Comparison of ENCODE assay signal across 26 cellular contexts in the genomic region with DNA sequence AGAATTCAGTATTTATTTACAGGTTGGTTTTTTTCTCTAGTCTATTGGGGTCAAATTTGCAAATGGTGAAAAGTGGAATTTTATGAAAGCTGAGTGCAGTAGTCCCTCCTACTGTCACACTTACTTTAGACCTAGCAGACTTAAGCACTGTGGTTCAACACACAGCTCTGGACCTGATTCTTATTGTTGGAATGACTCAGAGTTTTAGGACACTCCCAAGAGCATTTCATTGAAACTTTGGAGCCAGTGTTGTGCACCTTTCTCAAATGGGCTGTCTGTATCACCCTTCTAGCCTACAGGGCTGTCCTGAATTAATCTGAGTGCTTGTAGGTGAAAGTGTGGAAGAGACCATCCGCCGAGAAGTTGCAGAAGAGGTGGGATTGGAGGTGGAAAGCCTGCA. TPM values are rescaled to one million over a fixed set of nuclear protein-coding genes. Genes with fewer than 3 reads are reported as not detected.
DNase-seq lines count a peak whose midpoint lies in the region; ATAC-seq, FAIRE-seq and TF ChIP-seq lines count a peak whose summit lies in the region.
"Had no signal": no experiment of that assay in that cellular context is flagged by ENCODE, and none has a peak within 500 bp of the region (broad histone marks: within the 10 kb centered on the region; RNA-seq: fewer than 3 reads in every experiment).

No MANE protein-coding gene starts in this region.

- H3K4me2 ChIP-seq in GM23248 (ENCODE audit: unreplicated experiment) (no peak overlapping the region), K562 (ENCODE audit: insufficient read depth, low read length) (no peak overlapping the region)

- peaks cover under 1% of the 10 kb centered on the region; the same call in 1 of the 2 replicates for H3K4me1 ChIP-seq in GM23248 (ENCODE audit: insufficient read depth)
- H3K4me1 ChIP-seq in K562 (replicated peaks in 1 of 2; ENCODE audit: control insufficient read depth in 2 of 2, insufficient read depth in 2 of 2, low read length in 2 of 2): no peaks in the 10 kb centered on the region
- H3K4me1 ChIP-seq: Peyer's patch had no signal

- H3K27me3 ChIP-seq in GM23248 (replicated peaks; ENCODE audit: insufficient read depth) (no peaks in the 10 kb centered on the region), K562 (ENCODE audit: control insufficient read depth in 2 of 2, insufficient read depth in 2 of 2, low read length in 2 of 2) (no peaks in the 10 kb centered on the region)
- H3K27me3 ChIP-seq: MG63, Peyer's patch had no signal

- peaks cover 14% of the 10 kb centered on the region; the same call in 1 of the 2 replicates for H3F3A ChIP-seq in GM23248 (ENCODE audit: insufficient read depth)

- peak; percentile 87 for FAIRE-seq in H54 (lab: Jason Lieb, UNC)
- no peak for FAIRE-seq in K562 (lab: Jason Lieb, UNC)
- FAIRE-seq: GM12878 had no signal

- TF ChIP-seq CTCF in K562 (IDR thresholded peaks at IDR 0.05 in 2 of 3, conservative IDR thresholded peaks at IDR 0.05 in 1 of 3; ENCODE audit: insufficient read depth in 2 of 3, low read depth in 1 of 3, low read length in 3 of 3): no peak
- no peak for TF ChIP-seq CTCF in fibroblast of mammary gland (conservative IDR thresholded peaks at IDR 0.05; ENCODE audit: control insufficient read depth, insufficient read depth, low read depth, low read length)

- BruUV-seq in K562 (replicated peaks; lab: Mats Ljungman, UMichigan): no TSS peak

- no peaks in the 10 kb centered on the region for H3K9me2 ChIP-seq in GM23248 (ENCODE audit: insufficient read depth)

- H3K27ac ChIP-seq in GM23248 (no peak overlapping the region), K562 (ENCODE audit: extremely low read depth, low read depth, low read length) (no peak overlapping the region)
- H3K27ac ChIP-seq: C4-2B, Peyer's patch had no signal

- intact Hi-C loops in K562 (cut with micrococcal nuclease): no loop called here
- intact Hi-C loops in sciatic nerve (cut with DNase I): no loop called here

- H3K79me2 ChIP-seq in GM23248 (ENCODE audit: insufficient read depth): no peaks in the 10 kb centered on the region
- H3K79me2 ChIP-seq in K562 (ENCODE audit: control insufficient read depth, insufficient read depth, low read length): no peaks in the 10 kb centered on the region

- H3K9me3 ChIP-seq in GM23248 (ENCODE audit: low read depth) (no peaks in the 10 kb centered on the region), K562 (replicated peaks; ENCODE audit: control insufficient read depth, insufficient read depth, low read depth, low read length) (no peaks in the 10 kb centered on the region)
- H3K9me3 ChIP-seq: Caco-2, MG63, Peyer's patch had no signal

- H3K9ac ChIP-seq in GM23248 (no peak overlapping the region), K562 (ENCODE audit: insufficient read depth in 1 of 2, low read depth in 2 of 2, low read length in 2 of 2) (no peak overlapping the region)

- TF ChIP-seq POLR2A in H54 (IDR thresholded peaks at IDR 0.05; ENCODE audit: low read depth, low read length) (no peak), K562 (conservative IDR thresholded peaks at IDR 0.05) (no peak)

- in situ Hi-C loops in GM23248 (cut with MboI): no loop called here
- in situ Hi-C loops in K562 (cut with MboI): no loop called here

- POLR2A ChIA-PET in K562 (lab: Yijun Ruan, JAX): interaction anchor here (1.1 to 2.6 kb wide), 3 partner anchors 8 to 15 kb away, joined by 3 to 8 read pairs (median 6); a partner anchor contains a TSS

- peak; percentile 9 for DNase-seq in GM23248
- no peak for DNase-seq in H54 (ENCODE audit: insufficient read length, low spot score)
- DNase-seq in K562 (ENCODE audit: extremely low read depth in 1 of 4, low spot score in 3 of 4): no peak
- peak; percentile 22 for DNase-seq in fibroblast of mammary gland (ENCODE audit: low read depth)
- no peak for DNase-seq in sciatic nerve (ENCODE audit: low spot score)
- DNase-seq in ecto neural progenitor cell (ENCODE audit: low spot score): no peak
- DNase-seq: Caco-2; CD8-positive, alpha-beta T cell; DMS79; EL; GDM1; GOT3; HCEC 1CT; KBM-7; NCI-H1105 treated with DMSO at 0.1 percent for 48 hours; NCI-H146; NCI-H1930; NCI-H446 treated with DMSO at 0.1 percent for 48 hours; NCI-H526; NCI-H82; Peyer's patch; SHP77 treated with DMSO at 0.1 percent for 48 hours had no signal

- WGBS in GM23248 (ENCODE audit: low coverage in 1 of 2, low lambda C conversion rate in 2 of 2, missing lambda C conversion rate in 2 of 2), 2 experiments: 96 to 100% methylated on average over 2 of the region's 2 CpGs
- 95% methylated on average over 2 of the region's 2 CpGs for WGBS in K562 (ENCODE audit: insufficient coverage, low coverage, missing lambda C conversion rate)

- H4K20me1 ChIP-seq in GM23248 (ENCODE audit: insufficient read depth) (no peaks in the 10 kb centered on the region), K562 (replicated peaks; ENCODE audit: control insufficient read depth, insufficient read depth, low read length) (no peaks in the 10 kb centered on the region)

- H3K36me3 ChIP-seq in GM23248 (ENCODE audit: low read depth) (peaks cover 21% of the 10 kb centered on the region), K562 (ENCODE audit: control insufficient read depth, insufficient read depth, low read length) (peaks cover 59% of the 10 kb centered on the region)

- CTCF ChIA-PET in K562 (lab: Yijun Ruan, JAX; ENCODE audit: low intra/inter-chr PET ratio): no interaction called here

- H2AFZ ChIP-seq in GM23248 (no peak overlapping the region), K562 (ENCODE audit: low read depth, low read length) (no peak overlapping the region)

- TF ChIP-seq EP300 in K562 (IDR thresholded peaks at IDR 0.05; ENCODE audit: low read length): no peak

- ATAC-seq in K562: peak; percentile 41; the same call in 2 of the 3 replicates
- no peak for ATAC-seq in sciatic nerve
- ATAC-seq in GM18870 (IDR thresholded peaks at IDR 0.05; ENCODE audit: unreplicated experiment): no peak
- ATAC-seq: CD8-positive, alpha-beta T cell; GM12878 had no signal

- no peak for TF ChIP-seq RAD21 in K562 (CRISPR knock-in tag; conservative IDR thresholded peaks at IDR 0.05 in 1 of 2, IDR thresholded peaks at IDR 0.05 in 1 of 2)

- no peaks in the 10 kb centered on the region for H3K9me1 ChIP-seq in K562 (ENCODE audit: control insufficient read depth, insufficient read depth, low read length)

- no peak overlapping the region for H3K4me3 ChIP-seq in GM23248
- H3K4me3 ChIP-seq in K562: no peak overlapping the region
- H3K4me3 ChIP-seq in fibroblast of mammary gland (ENCODE audit: control insufficient read depth, low read depth, low read length): no peak overlapping the region
- H3K4me3 ChIP-seq: GM12878, MG63, Peyer's patch had no signal

RNA-seq across cellular contexts. Expression of a gene that starts 16.1 kb away (rescaled TPM):
- total RNA-seq in GM23248 (2014; rRNA removed; shearing (Covaris generic)): 0.51 and 1.7 TPM in 2 replicates
- polyA plus RNA-seq in GM23248 (2016; fragmentation: Nextera tagmentation; extraction: Ambion mirVana): 1.2 and 1.4 TPM in 2 replicates
- 11.2 and 18.1 TPM in 2 replicates for total RNA-seq in K562 (2011; cell fraction: chromatin; rRNA removed; ENCODE audit: low replicate concordance)
- 6.3 and 7.5 TPM in 2 replicates for total RNA-seq in K562 (2011; cell fraction: nucleolus; rRNA removed)
- total RNA-seq in K562 (2011; cell fraction: nucleoplasm; rRNA removed): 12.2 and 23.7 TPM in 2 replicates
- 3.9 and 5.6 TPM in 2 replicates for total RNA-seq in K562 (2014; rRNA removed)
- total RNA-seq in K562 (2014; rRNA removed; fragmentation: Illumina TruSeq; extraction: Trizol): 7.1 and 7.6 TPM in 2 replicates
- 3.5 and 5.6 TPM in 2 replicates for total RNA-seq in K562 (2015; rRNA removed; fragmentation: Illumina TruSeq; extraction: Trizol)
- total RNA-seq in K562 (2021): 3.4 and 4.7 TPM in 2 replicates
- 10.5 and 11.1 TPM in 2 replicates for polyA plus RNA-seq in K562 (2011; rRNA removed)
- polyA plus RNA-seq in K562 (2011; cell fraction: cytosol; rRNA removed): 2.8 and 6.0 TPM in 2 replicates
- 8.4 and 12.4 TPM in 2 replicates for polyA plus RNA-seq in K562 (2011; cell fraction: nucleus; rRNA removed)
- polyA plus RNA-seq in K562 (2012): 4.4 and 7.8 TPM in 2 replicates
- polyA plus RNA-seq in K562 (2014; fragmentation: Illumina TruSeq; extraction: Trizol): 5.0 and 5.6 TPM in 2 replicates
- polyA plus RNA-seq in K562 (2014; fragmentation: Nextera tagmentation; extraction: Ambion mirVana): 1 to 10 TPM; 5.2 to 7.1 TPM
- polyA plus RNA-seq in K562 (2014; rRNA removed): 4.7 and 10.9 TPM in 2 replicates
- polyA minus RNA-seq in K562 (2011; rRNA and poly(A)+ RNA removed): 5.1 and 5.3 TPM in 2 replicates
- 2.7 and 3.0 TPM in 2 replicates for polyA minus RNA-seq in K562 (2011; cell fraction: cytosol; rRNA and poly(A)+ RNA removed)
- polyA minus RNA-seq in K562 (2011; cell fraction: nucleus; rRNA and poly(A)+ RNA removed): 3.4 and 5.1 TPM in 2 replicates
- total RNA-seq in sciatic nerve: 2.2 TPM

RNA-seq across cellular contexts. Expression of a gene that starts 29.7 kb away (rescaled TPM):
- 387 and 419 TPM in 2 replicates for total RNA-seq in GM23248 (2014; rRNA removed; shearing (Covaris generic))
- polyA plus RNA-seq in GM23248 (2016; fragmentation: Nextera tagmentation; extraction: Ambion mirVana): 360 and 363 TPM in 2 replicates
- 99.2 and 293 TPM in 2 replicates for total RNA-seq in K562 (2011; cell fraction: chromatin; rRNA removed; ENCODE audit: low replicate concordance)
- total RNA-seq in K562 (2011; cell fraction: nucleolus; rRNA removed): 97.4 and 123 TPM in 2 replicates
- 210 and 247 TPM in 2 replicates for total RNA-seq in K562 (2011; cell fraction: nucleoplasm; rRNA removed)
- total RNA-seq in K562 (2014; rRNA removed): 20.2 and 23.4 TPM in 2 replicates
- total RNA-seq in K562 (2014; rRNA removed; fragmentation: Illumina TruSeq; extraction: Trizol): 39.5 and 41.2 TPM in 2 replicates
- 28.5 and 31.9 TPM in 2 replicates for total RNA-seq in K562 (2015; rRNA removed; fragmentation: Illumina TruSeq; extraction: Trizol)
- 23.9 and 27.2 TPM in 2 replicates for total RNA-seq in K562 (2021)
- polyA plus RNA-seq in K562 (2011; rRNA removed): 149 and 177 TPM in 2 replicates
- polyA plus RNA-seq in K562 (2011; cell fraction: cytosol; rRNA removed): 21.1 and 78.8 TPM in 2 replicates
- 36.0 and 74.0 TPM in 2 replicates for polyA plus RNA-seq in K562 (2011; cell fraction: nucleus; rRNA removed)
- polyA plus RNA-seq in K562 (2012): 43.9 and 45.3 TPM in 2 replicates
- 24.6 and 30.3 TPM in 2 replicates for polyA plus RNA-seq in K562 (2014; fragmentation: Illumina TruSeq; extraction: Trizol)
- 10 to 100 TPM; 21.0 to 28.6 TPM for polyA plus RNA-seq in K562 (2014; fragmentation: Nextera tagmentation; extraction: Ambion mirVana)
- polyA plus RNA-seq in K562 (2014; rRNA removed): 20.2 and 23.1 TPM in 2 replicates
- polyA minus RNA-seq in K562 (2011; rRNA and poly(A)+ RNA removed): 153 and 215 TPM in 2 replicates
- 47.5 and 48.9 TPM in 2 replicates for polyA minus RNA-seq in K562 (2011; cell fraction: cytosol; rRNA and poly(A)+ RNA removed)
- polyA minus RNA-seq in K562 (2011; cell fraction: nucleus; rRNA and poly(A)+ RNA removed): 39.4 and 94.5 TPM in 2 replicates
- 51.8 TPM for total RNA-seq in sciatic nerve

RNA-seq across cellular contexts. Expression of a gene that starts 41.5 kb away (rescaled TPM):
- 20.2 and 21.3 TPM in 2 replicates for total RNA-seq in GM23248 (2014; rRNA removed; shearing (Covaris generic))
- polyA plus RNA-seq in GM23248 (2016; fragmentation: Nextera tagmentation; extraction: Ambion mirVana) (36.0 and 37.3 TPM in 2 replicates), K562 (2011; rRNA removed) (63.0 and 79.9 TPM in 2 replicates), K562 (2014; fragmentation: Illumina TruSeq; extraction: Trizol) (51.0 and 59.4 TPM in 2 replicates), K562 (2014; fragmentation: Nextera tagmentation; extraction: Ambion mirVana) (10 to 100 TPM; 33.5 to 75.3 TPM), K562 (2014; rRNA removed) (52.6 and 53.2 TPM in 2 replicates)
- total RNA-seq in K562 (2011; cell fraction: chromatin; rRNA removed; ENCODE audit: low replicate concordance): 52.4 and 77.2 TPM in 2 replicates
- total RNA-seq in K562 (2011; cell fraction: nucleolus; rRNA removed): 34.7 and 34.9 TPM in 2 replicates
- total RNA-seq in K562 (2011; cell fraction: nucleoplasm; rRNA removed): 43.2 and 55.2 TPM in 2 replicates
- total RNA-seq in K562 (2014; rRNA removed) (43.1 and 52.8 TPM in 2 replicates), K562 (2014; rRNA removed; fragmentation: Illumina TruSeq; extraction: Trizol) (51.2 and 60.1 TPM in 2 replicates), K562 (2015; rRNA removed; fragmentation: Illumina TruSeq; extraction: Trizol) (53.9 and 57.2 TPM in 2 replicates), K562 (2021) (44.9 and 48.8 TPM in 2 replicates), sciatic nerve (24.7 TPM)
- polyA plus RNA-seq in K562 (2011; cell fraction: cytosol; rRNA removed): 35.8 and 44.3 TPM in 2 replicates
- polyA plus RNA-seq in K562 (2011; cell fraction: nucleus; rRNA removed): 38.9 and 42.5 TPM in 2 replicates
- polyA plus RNA-seq in K562 (2012): 32.6 and 42.6 TPM in 2 replicates
- polyA minus RNA-seq in K562 (2011; rRNA and poly(A)+ RNA removed): 67.4 and 78.0 TPM in 2 replicates
- 22.3 and 34.4 TPM in 2 replicates for polyA minus RNA-seq in K562 (2011; cell fraction: cytosol; rRNA and poly(A)+ RNA removed)
- polyA minus RNA-seq in K562 (2011; cell fraction: nucleus; rRNA and poly(A)+ RNA removed): 32.2 and 57.6 TPM in 2 replicates

RNA-seq across cellular contexts. Expression of a gene that starts 41.6 kb away (rescaled TPM):
- total RNA-seq in GM23248 (2014; rRNA removed; shearing (Covaris generic)): 23.3 and 26.7 TPM in 2 replicates
- 7.1 and 7.4 TPM in 2 replicates for polyA plus RNA-seq in GM23248 (2016; fragmentation: Nextera tagmentation; extraction: Ambion mirVana)
- total RNA-seq in K562 (2011; cell fraction: chromatin; rRNA removed; ENCODE audit: low replicate concordance): 7.2 and 16.9 TPM in 2 replicates
- total RNA-seq in K562 (2011; cell fraction: nucleolus; rRNA removed): 4.2 and 5.0 TPM in 2 replicates
- total RNA-seq in K562 (2011; cell fraction: nucleoplasm; rRNA removed): 7.0 and 8.5 TPM in 2 replicates
- total RNA-seq in K562 (2014; rRNA removed): 3.2 and 4.2 TPM in 2 replicates
- total RNA-seq in K562 (2014; rRNA removed; fragmentation: Illumina TruSeq; extraction: Trizol): 9.5 and 10.3 TPM in 2 replicates
- 8.8 and 9.2 TPM in 2 replicates for total RNA-seq in K562 (2015; rRNA removed; fragmentation: Illumina TruSeq; extraction: Trizol)
- 6.1 and 7.2 TPM in 2 replicates for total RNA-seq in K562 (2021)
- polyA plus RNA-seq in K562 (2011; rRNA removed): 18.5 and 21.5 TPM in 2 replicates
- 12.7 and 14.0 TPM in 2 replicates for polyA plus RNA-seq in K562 (2011; cell fraction: cytosol; rRNA removed)
- 22.0 and 24.2 TPM in 2 replicates for polyA plus RNA-seq in K562 (2011; cell fraction: nucleus; rRNA removed)
- polyA plus RNA-seq in K562 (2012): 16.3 and 22.4 TPM in 2 replicates
- polyA plus RNA-seq in K562 (2014; fragmentation: Illumina TruSeq; extraction: Trizol): 9.3 and 9.5 TPM in 2 replicates
- polyA plus RNA-seq in K562 (2014; fragmentation: Nextera tagmentation; extraction: Ambion mirVana): 10 to 100 TPM; 14.4 to 16.9 TPM
- polyA plus RNA-seq in K562 (2014; rRNA removed): 6.0 and 8.7 TPM in 2 replicates
- 13.6 and 17.0 TPM in 2 replicates for polyA minus RNA-seq in K562 (2011; rRNA and poly(A)+ RNA removed)
- 4.3 and 5.7 TPM in 2 replicates for polyA minus RNA-seq in K562 (2011; cell fraction: cytosol; rRNA and poly(A)+ RNA removed)
- 6.5 and 8.6 TPM in 2 replicates for polyA minus RNA-seq in K562 (2011; cell fraction: nucleus; rRNA and poly(A)+ RNA removed)
- 25.6 TPM for total RNA-seq in sciatic nerve

Comparison
In these comparisons a context has a peak if more than half of its experiments do, and no peak if none do; other contexts are left out.
1. DNase-seq: peak in GM23248 (single experiment) and fibroblast of mammary gland (single experiment); none in H54 (single experiment), K562 (0 of 4), sciatic nerve (single experiment) and ecto neural progenitor cell (single experiment).